In the genomic region with DNA sequence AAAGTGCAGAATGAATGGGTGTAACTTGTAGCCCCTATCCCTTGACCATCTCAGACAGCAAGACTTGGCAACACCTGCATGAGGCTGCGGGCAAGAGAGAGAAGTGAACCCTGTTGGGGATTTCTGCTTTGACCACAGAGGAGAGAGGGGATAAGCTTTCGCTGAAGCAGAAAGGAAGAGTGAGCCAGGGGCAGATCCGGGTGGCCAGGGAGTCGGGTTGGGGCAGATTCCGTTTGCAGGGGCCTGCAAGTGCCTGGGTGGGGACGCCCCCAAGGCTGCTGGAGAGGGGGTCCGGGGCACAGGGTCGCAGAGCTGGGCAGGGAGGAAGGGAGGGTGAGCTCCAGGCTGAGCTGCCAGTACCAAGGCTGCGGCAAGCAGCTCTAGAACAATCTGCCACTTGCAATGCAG, we compare ENCODE assay signal across 8 cellular contexts. TPM values are rescaled to one million over a fixed set of nuclear protein-coding genes. Genes with fewer than 3 reads are reported as not detected.
A peak's percentile ranks its signal among the peaks of the same experiment; 100 is the strongest.
DNase-seq lines count a peak whose midpoint lies in the region; ATAC-seq and TF ChIP-seq lines count a peak whose summit lies in the region.

No MANE protein-coding gene starts in this region.

- H3K4me3 Mint-ChIP-seq in activated CD8-positive, alpha-beta memory T cell treated with anti-CD3 and anti-CD28 coated beads, Interleukin-2, amount 10 ng/mL, durations not matched to agents 7 days and 5 days = peak overlapping the region; percentile 100
- H3K4me3 Mint-ChIP-seq in activated B cell treated with CpG ODN at 0.5 μM for 24 hours = peak overlapping the region; percentile 81
- peak overlapping the region; percentile 54 for H3K4me3 Mint-ChIP-seq in stimulated activated memory B cell treated with anti-CD40 and anti-IgM and Interleukin-4, amounts not matched to agents 10 μg/mL and 1 μg/mL and 100 μg/mL, for 72 hours
- H3K4me3 Mint-ChIP-seq in MCF 10A (ENCODE audit: unreplicated experiment) = no peak overlapping the region

- BruUV-seq in MCF 10A (replicated peaks; lab: Mats Ljungman, UMichigan) = no TSS peak

- peaks cover 40% of the 10 kb centered on the region for H3K4me1 Mint-ChIP-seq in activated CD8-positive, alpha-beta memory T cell treated with anti-CD3 and anti-CD28 coated beads, Interleukin-2, amount 10 ng/mL, durations not matched to agents 7 days and 5 days
- peaks cover 69% of the 10 kb centered on the region for H3K4me1 Mint-ChIP-seq in activated B cell treated with CpG ODN at 0.5 μM for 24 hours
- H3K4me1 Mint-ChIP-seq in stimulated activated memory B cell treated with anti-CD40 and anti-IgM and Interleukin-4, amounts not matched to agents 10 μg/mL and 1 μg/mL and 100 μg/mL, for 72 hours = peaks cover 66% of the 10 kb centered on the region
- no peaks in the 10 kb centered on the region for H3K4me1 Mint-ChIP-seq in MCF 10A (ENCODE audit: insufficient read depth, unreplicated experiment)

- TF ChIP-seq CTCF in activated B cell treated with CpG ODN at 0.5 μM for 24 hours (IDR thresholded peaks at IDR 0.05) (no peak), MCF 10A (IDR thresholded peaks at IDR 0.05; ENCODE audit: unreplicated experiment) (no peak)

- POLR2A ChIA-PET in activated B cell treated with CpG ODN at 0.5 μM for 24 hours (lab: Charles Lee) = interaction anchor here (0.6 to 11.2 kb wide), 19 partner anchors 10 to 1601 kb away, joined by 3 to 699 read pairs (median 5); partner anchors contain the start of genes ENO1, PIK3CD and TMEM201
- POLR2A ChIA-PET in MCF 10A (lab: Yijun Ruan, JAX) = interaction anchor here (0.6 kb wide), 2 partner anchors 34 to 134 kb away, joined by 3 read pairs; no protein-coding TSS in a partner anchor

- peaks cover 11% of the 10 kb centered on the region for H3K27me3 Mint-ChIP-seq in activated CD8-positive, alpha-beta memory T cell treated with anti-CD3 and anti-CD28 coated beads, Interleukin-2, amount 10 ng/mL, durations not matched to agents 7 days and 5 days
- no peaks in the 10 kb centered on the region for H3K27me3 Mint-ChIP-seq in activated B cell treated with CpG ODN at 0.5 μM for 24 hours
- no peaks in the 10 kb centered on the region for H3K27me3 Mint-ChIP-seq in stimulated activated memory B cell treated with anti-CD40 and anti-IgM and Interleukin-4, amounts not matched to agents 10 μg/mL and 1 μg/mL and 100 μg/mL, for 72 hours
- H3K27me3 Mint-ChIP-seq in MCF 10A (ENCODE audit: insufficient read depth, unreplicated experiment) = peaks cover 15% of the 10 kb centered on the region

- H3K9me3 Mint-ChIP-seq in activated CD8-positive, alpha-beta memory T cell treated with anti-CD3 and anti-CD28 coated beads, Interleukin-2, amount 10 ng/mL, durations not matched to agents 7 days and 5 days (ENCODE audit: low read depth) = no peaks in the 10 kb centered on the region
- H3K9me3 Mint-ChIP-seq in activated B cell treated with CpG ODN at 0.5 μM for 24 hours (no peaks in the 10 kb centered on the region), MCF 10A (ENCODE audit: unreplicated experiment) (no peaks in the 10 kb centered on the region)
- H3K9me3 Mint-ChIP-seq in stimulated activated memory B cell treated with anti-CD40 and anti-IgM and Interleukin-4, amounts not matched to agents 10 μg/mL and 1 μg/mL and 100 μg/mL, for 72 hours = no peaks in the 10 kb centered on the region

- ATAC-seq in activated CD8-positive, alpha-beta memory T cell treated with anti-CD3 and anti-CD28 coated beads, Interleukin-2, amount 10 ng/mL, durations not matched to agents 7 days and 5 days = no peak
- ATAC-seq in HG02840 (IDR thresholded peaks at IDR 0.05; ENCODE audit: low FRiP score, unreplicated experiment) (peak; percentile 38), activated B cell treated with CpG ODN at 0.5 μM for 24 hours (ENCODE audit: low read depth) (peak; percentile 38)
- peak; percentile 62 for ATAC-seq in stimulated activated memory B cell treated with anti-CD40 and anti-IgM and Interleukin-4, amounts not matched to agents 10 μg/mL and 1 μg/mL and 100 μg/mL, for 72 hours

- DNase-seq in activated CD8-positive, alpha-beta memory T cell treated with anti-CD3 and anti-CD28 coated beads, Interleukin-2, amount 10 ng/mL, durations not matched to agents 7 days and 5 days = peak; percentile 56
- DNase-seq in activated CD8-positive, alpha-beta memory T cell treated with anti-CD3 and anti-CD28 coated beads, Interleukin-2, amount 50 U/mL, for 4 hours = no peak
- DNase-seq in activated B cell treated with CpG ODN at 0.5 μM for 24 hours = peak; percentile 67
- DNase-seq in GM03348 (ENCODE audit: low spot score) = no peak
- DNase-seq in MCF 10A (ENCODE audit: unreplicated experiment) = no peak
- no peak for DNase-seq in NCI-H1417 (lab: John Stamatoyannopoulos, UW)

- H3K36me3 Mint-ChIP-seq in activated CD8-positive, alpha-beta memory T cell treated with anti-CD3 and anti-CD28 coated beads, Interleukin-2, amount 10 ng/mL, durations not matched to agents 7 days and 5 days = peaks cover 13% of the 10 kb centered on the region
- H3K36me3 Mint-ChIP-seq in activated B cell treated with CpG ODN at 0.5 μM for 24 hours (ENCODE audit: low read depth) (peaks cover 6% of the 10 kb centered on the region), MCF 10A (ENCODE audit: insufficient read depth, unreplicated experiment) (no peaks in the 10 kb centered on the region)
- peaks cover 7% of the 10 kb centered on the region for H3K36me3 Mint-ChIP-seq in stimulated activated memory B cell treated with anti-CD40 and anti-IgM and Interleukin-4, amounts not matched to agents 10 μg/mL and 1 μg/mL and 100 μg/mL, for 72 hours

- CTCF ChIA-PET in activated CD8-positive, alpha-beta memory T cell treated with anti-CD3 and anti-CD28 coated beads, Interleukin-2, amount 10 ng/mL, durations not matched to agents 7 days and 5 days (lab: Charles Lee) = interaction anchor here (0.5 to 7.9 kb wide), 45 partner anchors 10 to 506 kb away, joined by 3 to 224 read pairs (median 6); partner anchors contain the start of genes LZIC, NMNAT1 and PIK3CD
- CTCF ChIA-PET in activated B cell treated with CpG ODN at 0.5 μM for 24 hours (lab: Charles Lee) (interaction anchor here (0.8 to 7.0 kb wide), 27 partner anchors 10 to 246 kb away, joined by 3 to 125 read pairs (median 6); partner anchors contain the start of gene PIK3CD), MCF 10A (lab: Yijun Ruan, JAX) (interaction anchor here (0.5 to 2.0 kb wide), 41 partner anchors 9 to 803 kb away, joined by 3 to 18 read pairs (median 4); no protein-coding TSS in a partner anchor)

- peak overlapping the region; percentile 19 for H3K27ac Mint-ChIP-seq in activated CD8-positive, alpha-beta memory T cell treated with anti-CD3 and anti-CD28 coated beads, Interleukin-2, amount 10 ng/mL, durations not matched to agents 7 days and 5 days
- peak overlapping the region; percentile 88 for H3K27ac Mint-ChIP-seq in activated B cell treated with CpG ODN at 0.5 μM for 24 hours
- peak overlapping the region; percentile 87 for H3K27ac Mint-ChIP-seq in stimulated activated memory B cell treated with anti-CD40 and anti-IgM and Interleukin-4, amounts not matched to agents 10 μg/mL and 1 μg/mL and 100 μg/mL, for 72 hours
- no peak overlapping the region for H3K27ac Mint-ChIP-seq in MCF 10A (ENCODE audit: low read depth, unreplicated experiment)

- intact Hi-C loops in activated B cell treated with CpG ODN at 0.5 μM for 24 hours (cut with micrococcal nuclease) = loop anchor here (1.0 to 10.0 kb wide), 6 partner anchors 76 to 749 kb away; partner anchors contain the start of genes ENO1 and UBE4B
- intact Hi-C loops in MCF 10A (cut with micrococcal nuclease) = loop anchor here (5.0 kb wide), 1 partner anchor 156 kb away; no protein-coding TSS in a partner anchor

RNA-seq across cellular contexts. Expression of gene PIK3CD, which starts 25.3 kb away (rescaled TPM):
- total RNA-seq in activated CD8-positive, alpha-beta memory T cell treated with anti-CD3 and anti-CD28 coated beads, Interleukin-2, amount 10 ng/mL, durations not matched to agents 7 days and 5 days = 100 to 1,000 TPM; 256 to 261 TPM
- 238 and 265 TPM in 2 replicates for total RNA-seq in activated B cell treated with CpG ODN at 0.5 μM for 24 hours
- total RNA-seq in MCF 10A (2022) = 6.3 and 7.0 TPM in 2 replicates

RNA-seq across cellular contexts. Expression of gene TMEM201, which starts 37.5 kb away (rescaled TPM):
- total RNA-seq in activated CD8-positive, alpha-beta memory T cell treated with anti-CD3 and anti-CD28 coated beads, Interleukin-2, amount 10 ng/mL, durations not matched to agents 7 days and 5 days = 10 to 100 TPM; 20.0 to 26.9 TPM
- total RNA-seq in activated B cell treated with CpG ODN at 0.5 μM for 24 hours (8.1 and 9.4 TPM in 2 replicates), MCF 10A (2022) (9.2 and 11.1 TPM in 2 replicates)

Comparison
In these comparisons a context has a peak if more than half of its experiments do, and no peak if none do; other contexts are left out.
1. DNase-seq: peak in activated CD8-positive, alpha-beta memory T cell treated with anti-CD3 and anti-CD28 coated beads, Interleukin-2, amount 10 ng/mL, durations not matched to agents 7 days and 5 days (single experiment) and activated B cell treated with CpG ODN at 0.5 μM for 24 hours (single experiment); none in activated CD8-positive, alpha-beta memory T cell treated with anti-CD3 and anti-CD28 coated beads, Interleukin-2, amount 50 U/mL, for 4 hours (single experiment), GM03348 (single experiment), MCF 10A (single experiment) and NCI-H1417 (0 of 3).
2. RNA of gene PIK3CD, which starts 25.3 kb away (total RNA-seq): 238 to 265 TPM in activated B cell treated with CpG ODN at 0.5 μM for 24 hours and 256 to 261 TPM in activated CD8-positive, alpha-beta memory T cell treated with anti-CD3 and anti-CD28 coated beads, Interleukin-2, amount 10 ng/mL, durations not matched to agents 7 days and 5 days; 6.3 to 7.0 TPM in MCF 10A; every median in the first group is over 10 times any median in the second.